20 cellular contexts compared by ENCODE assay signal in genomic region chr17:49021095-49021767, GRCh38. TPM values are rescaled to one million over a fixed set of nuclear protein-coding genes. Genes with fewer than 3 reads are reported as not detected.
DNase-seq lines count a peak whose midpoint lies in the region; ATAC-seq, FAIRE-seq and TF ChIP-seq lines count a peak whose summit lies in the region.
"Had no signal": no experiment of that assay in that cellular context is flagged by ENCODE, and none has a peak within 500 bp of the region (broad histone marks: within the 10 kb centered on the region; RNA-seq: fewer than 3 reads in every experiment).

No MANE protein-coding gene starts in this region.

- H2BK15ac ChIP-seq in neuronal stem cell (ENCODE audit: low read length): no peak overlapping the region

- CTCF ChIA-PET in endothelial cell of umbilical vein (lab: Charles Lee): interaction anchor here (1.0 to 1.5 kb wide), 4 partner anchors 9 to 68 kb away, joined by 3 to 5 read pairs (median 3); no protein-coding TSS in a partner anchor

- FAIRE-seq in endothelial cell of umbilical vein (lab: Jason Lieb, UNC): peak; percentile 48
- FAIRE-seq: HTR-8/SVneo, keratinocyte had no signal

- no TSS peak for BruUV-seq in endothelial cell of umbilical vein (replicated peaks; lab: Mats Ljungman, UMichigan)

- no peaks in the 10 kb centered on the region for H3K36me3 Mint-ChIP-seq in activated naive CD4-positive, alpha-beta T cell treated with anti-CD3 and anti-CD28 coated beads, Interleukin-2, amount 50 U/mL, for 72 hours

- H4K91ac ChIP-seq in neuronal stem cell (ENCODE audit: low read depth, low read length, poor library complexity): no peak overlapping the region

- WGBS in neuronal stem cell (ENCODE audit: extremely low coverage in 2 of 2, insufficient read length in 2 of 2, insufficient replicate concordance in 1 of 2), 2 donors: no CpG with 5 or more reads among the region's 5 CpGs

- ATAC-seq in RWPE2 (ENCODE audit: low read depth) (no peak), GM21717 (IDR thresholded peaks at IDR 0.05; ENCODE audit: unreplicated experiment) (no peak)
- ATAC-seq in activated naive CD4-positive, alpha-beta T cell treated with anti-CD3 and anti-CD28 coated beads, Interleukin-2, amount 50 U/mL, for 72 hours: no peak
- ATAC-seq: activated CD8-positive, alpha-beta T cell treated with anti-CD3 and anti-CD28 coated beads, Interleukin-2, amount 10 ng/mL, durations not matched to agents 7 days and 5 days had no signal

- no peak overlapping the region for H3K4me3 ChIP-seq in RWPE2 (ENCODE audit: severe bottlenecking)
- H3K4me3 ChIP-seq in endothelial cell of umbilical vein (replicated peaks in 1 of 3; ENCODE audit: insufficient read depth in 1 of 3, low read depth in 1 of 3, low read length in 3 of 3): no peak overlapping the region
- H3K4me3 ChIP-seq in neuronal stem cell (ENCODE audit: low read length in 2 of 2): no peak overlapping the region
- H3K4me3 ChIP-seq: thyroid gland had no signal

- no peaks in the 10 kb centered on the region for H4K20me1 ChIP-seq in endothelial cell of umbilical vein (replicated peaks; ENCODE audit: control insufficient read depth, extremely low read depth, insufficient read depth, low read length)

- H3K14ac ChIP-seq in neuronal stem cell (ENCODE audit: low read length): no peak overlapping the region

- no peaks in the 10 kb centered on the region for H3K9me3 ChIP-seq in ES-I3 (ENCODE audit: control insufficient read depth, insufficient read depth, low read length)
- no peaks in the 10 kb centered on the region for H3K9me3 ChIP-seq in RWPE2 (ENCODE audit: severe bottlenecking)
- no peaks in the 10 kb centered on the region for H3K9me3 ChIP-seq in endothelial cell of umbilical vein (replicated peaks; ENCODE audit: control insufficient read depth, insufficient read depth, low read length)
- no peaks in the 10 kb centered on the region for H3K9me3 ChIP-seq in neuronal stem cell (replicated peaks in 1 of 2; ENCODE audit: control insufficient read depth in 2 of 2, insufficient read depth in 1 of 2, low read depth in 1 of 2, low read length in 2 of 2)
- H3K9me3 ChIP-seq: thyroid gland had no signal

- TF ChIP-seq POLR2A in endothelial cell of umbilical vein (IDR thresholded peaks at IDR 0.05; ENCODE audit: low read depth, low read length): no peak

- H3K23ac ChIP-seq in neuronal stem cell (ENCODE audit: low read depth, low read length, poor library complexity): no peak overlapping the region

- H3K27ac Mint-ChIP-seq in activated naive CD4-positive, alpha-beta T cell treated with anti-CD3 and anti-CD28 coated beads, Interleukin-2, amount 50 U/mL, for 72 hours: no peak overlapping the region
- H3K27ac Mint-ChIP-seq: activated CD8-positive, alpha-beta T cell treated with anti-CD3 and anti-CD28 coated beads, Interleukin-2, amount 10 ng/mL, durations not matched to agents 7 days and 5 days had no signal

- DNase-seq in RWPE2 (ENCODE audit: low spot score) (no peak), endothelial cell of umbilical vein (ENCODE audit: low read depth, low spot score) (peak; percentile 13), neuronal stem cell (ENCODE audit: low spot score) (no peak), cerebellar nuclear complex (lab: John Stamatoyannopoulos, UW) (no peak), NCI-H1930 (lab: John Stamatoyannopoulos, UW) (no peak)
- DNase-seq in activated naive CD4-positive, alpha-beta T cell treated with anti-CD3 and anti-CD28 coated beads, Interleukin-2, amount 50 U/mL, for 72 hours (ENCODE audit: low spot score in 2 of 2): no peak
- DNase-seq: activated CD8-positive, alpha-beta T cell treated with anti-CD3 and anti-CD28 coated beads, Interleukin-2, amount 10 ng/mL, durations not matched to agents 7 days and 5 days; DMS53; effector CD8-positive, alpha-beta T cell; foreskin melanocyte; NCI-H82; SHP77 treated with DMSO at 0.1 percent for 48 hours; stimulated activated CD8-positive, alpha-beta memory T cell treated with anti-CD3 and anti-CD28 coated beads, Interleukin-4, amount 100 ng/mL, for 48 hours; thyroid gland had no signal

- no peak overlapping the region for H3K4ac ChIP-seq in neuronal stem cell (ENCODE audit: low read length)

- H3K18ac ChIP-seq in neuronal stem cell (ENCODE audit: low read length): peak overlapping the region; percentile 39

- H2BK5ac ChIP-seq in neuronal stem cell (ENCODE audit: low read length): no peak overlapping the region

- dilution Hi-C loops in endothelial cell of umbilical vein (cut with MboI; ENCODE audit: extremely low pct_ligation_motif_present, low sequenced_read_pairs): no loop called here

- H2AFZ ChIP-seq in endothelial cell of umbilical vein (ENCODE audit: low read depth, low read length) (no peak overlapping the region), neuronal stem cell (ENCODE audit: low read length) (no peak overlapping the region)

- H3K36me3 ChIP-seq in ES-I3 (ENCODE audit: insufficient read depth, low read length): peaks cover 11% of the 10 kb centered on the region; the same call in 1 of the 2 replicates
- H3K36me3 ChIP-seq in RWPE2 (ENCODE audit: low read depth): no peaks in the 10 kb centered on the region
- peaks cover 0 to 2% of the 10 kb centered on the region in 2 experiments for H3K36me3 ChIP-seq in endothelial cell of umbilical vein (ENCODE audit: control insufficient read depth in 2 of 2, extremely low read depth in 1 of 2, insufficient read depth in 2 of 2, low read length in 2 of 2)
- peaks cover 10 to 83% of the 10 kb centered on the region in 2 donors for H3K36me3 ChIP-seq in neuronal stem cell (replicated peaks in 1 of 2; ENCODE audit: control insufficient read depth in 2 of 2, insufficient read depth in 2 of 2, low read length in 2 of 2)
- H3K36me3 ChIP-seq: thyroid gland had no signal

- H3K9ac ChIP-seq in ES-I3 (ENCODE audit: low read depth, low read length) (0 out of 2 replicates have a peak overlapping the region, but pooled peaks have one; percentile 21), endothelial cell of umbilical vein (replicated peaks; ENCODE audit: extremely low read depth, insufficient read depth, low read length) (no peak overlapping the region), neuronal stem cell (ENCODE audit: low read depth, low read length, poor library complexity) (no peak overlapping the region)

- H3K9me3 Mint-ChIP-seq in activated naive CD4-positive, alpha-beta T cell treated with anti-CD3 and anti-CD28 coated beads, Interleukin-2, amount 50 U/mL, for 72 hours: no peaks in the 10 kb centered on the region

- no peak for TF ChIP-seq CTCF in RWPE2 (IDR thresholded peaks at IDR 0.05; ENCODE audit: poor library complexity, severe bottlenecking)
- no peak for TF ChIP-seq CTCF in endothelial cell of umbilical vein (IDR thresholded peaks at IDR 0.05; ENCODE audit: extremely low read depth in 1 of 2, insufficient read depth in 1 of 2, low read depth in 1 of 2, low read length in 2 of 2)

- H3K79me2 ChIP-seq in endothelial cell of umbilical vein (ENCODE audit: control insufficient read depth, insufficient read depth, low read length): peaks cover 85% of the 10 kb centered on the region

- POLR2A ChIA-PET in endothelial cell of umbilical vein (lab: Charles Lee): interaction anchor here (1.3 kb wide), 1 partner anchor 8 kb away, joined by 5 read pairs; no protein-coding TSS in a partner anchor

- H2AK5ac ChIP-seq in neuronal stem cell (ENCODE audit: low read depth, low read length): no peak overlapping the region

- intact Hi-C loops in endothelial cell of umbilical vein (cut with micrococcal nuclease): no loop called here

- H3K4me1 ChIP-seq in ES-I3 (ENCODE audit: insufficient read depth, low read length) (peaks cover 60% of the 10 kb centered on the region), RWPE2 (ENCODE audit: insufficient read depth, poor library complexity, severe bottlenecking) (peaks cover 23% of the 10 kb centered on the region), endothelial cell of umbilical vein (ENCODE audit: control insufficient read depth, extremely low read depth, insufficient read depth, low read length) (peaks cover 37% of the 10 kb centered on the region), neuronal stem cell (ENCODE audit: control insufficient read depth in 2 of 2, insufficient read depth in 1 of 2, low read depth in 1 of 2, low read length in 2 of 2) (peaks cover 26 to 39% of the 10 kb centered on the region in 2 donors)

- H3K79me1 ChIP-seq in neuronal stem cell (ENCODE audit: low read depth, low read length): peaks cover 3% of the 10 kb centered on the region

- H3K27ac ChIP-seq in RWPE2 (ENCODE audit: poor library complexity, severe bottlenecking) (peak overlapping the region; percentile 48), endothelial cell of umbilical vein (ENCODE audit: insufficient read depth, low read depth, low read length) (peak overlapping the region; percentile 87), neuronal stem cell (replicated peaks; ENCODE audit: low read length) (peak overlapping the region; percentile 93)
- H3K27ac ChIP-seq: thyroid gland had no signal

- no peak overlapping the region for H2BK120ac ChIP-seq in neuronal stem cell (ENCODE audit: low read depth, low read length)

- H3K27me3 ChIP-seq in RWPE2 (ENCODE audit: insufficient read depth, poor library complexity, severe bottlenecking) (peaks cover 2% of the 10 kb centered on the region), endothelial cell of umbilical vein (ENCODE audit: control insufficient read depth in 2 of 2, insufficient read depth in 2 of 2, low read length in 2 of 2) (no peaks in the 10 kb centered on the region), neuronal stem cell (ENCODE audit: control insufficient read depth in 3 of 3, insufficient read depth in 3 of 3, low read depth in 1 of 3, low read length in 3 of 3) (no peaks in the 10 kb centered on the region)
- H3K27me3 ChIP-seq: thyroid gland had no signal

- H2BK12ac ChIP-seq in neuronal stem cell (ENCODE audit: low read length): no peak overlapping the region

- H3K4me2 ChIP-seq in endothelial cell of umbilical vein (ENCODE audit: insufficient read depth, low read length) (no peak overlapping the region), neuronal stem cell (ENCODE audit: insufficient read depth, low read length, poor library complexity, severe bottlenecking) (no peak overlapping the region)

- no peaks in the 10 kb centered on the region for H3K9me1 ChIP-seq in endothelial cell of umbilical vein (replicated peaks; ENCODE audit: control insufficient read depth, extremely low read depth, insufficient read depth, low read length)

- H4K8ac ChIP-seq in neuronal stem cell (ENCODE audit: low read depth, low read length): no peak overlapping the region

RNA-seq across cellular contexts. Expression of gene IGF2BP1, which starts 24.0 kb away (rescaled TPM):
- 91.7 and 99.5 TPM in 2 replicates for total RNA-seq in endothelial cell of umbilical vein
- 8.6 and 9.5 TPM in 2 replicates for polyA plus RNA-seq in endothelial cell of umbilical vein
- polyA plus RNA-seq in endothelial cell of umbilical vein (2011; cell fraction: cytosol; rRNA removed): 14.9 and 17.4 TPM in 2 replicates
- polyA plus RNA-seq in endothelial cell of umbilical vein (2011; cell fraction: nucleus; rRNA removed): 44.6 and 46.9 TPM in 2 replicates
- polyA plus RNA-seq in endothelial cell of umbilical vein (2012): 22.5 and 26.3 TPM in 2 replicates
- 18.7 and 24.3 TPM in 2 replicates for polyA minus RNA-seq in endothelial cell of umbilical vein
- 13.1 TPM for polyA minus RNA-seq in endothelial cell of umbilical vein (2011; cell fraction: cytosol; rRNA and poly(A)+ RNA removed)
- 25.2 and 30.8 TPM in 2 replicates for polyA minus RNA-seq in endothelial cell of umbilical vein (2011; cell fraction: nucleus; rRNA and poly(A)+ RNA removed)
- polyA plus RNA-seq in neuronal stem cell (2013, experiment 1 of 2): 77.2 TPM
- polyA plus RNA-seq in neuronal stem cell (2013, experiment 2 of 2): 84.4 TPM
- under 1 TPM in 1 of 2 donors, not detected in 1; 0.49 TPM for total RNA-seq in activated naive CD4-positive, alpha-beta T cell treated with anti-CD3 and anti-CD28 coated beads, Interleukin-2, amount 50 U/mL, for 72 hours
- total RNA-seq: activated CD8-positive, alpha-beta T cell treated with anti-CD3 and anti-CD28 coated beads, Interleukin-2, amount 10 ng/mL, durations not matched to agents 7 days and 5 days had no signal
- polyA plus RNA-seq: keratinocyte had no signal

RNA-seq across cellular contexts. Expression of gene GIP, which starts 52.8 kb away (rescaled TPM):
- total RNA-seq in endothelial cell of umbilical vein: not detected in 2 replicates
- polyA plus RNA-seq in endothelial cell of umbilical vein: not detected in 2 replicates
- not detected in 2 replicates for polyA plus RNA-seq in endothelial cell of umbilical vein (2011; cell fraction: cytosol; rRNA removed)
- not detected in 2 replicates for polyA plus RNA-seq in endothelial cell of umbilical vein (2011; cell fraction: nucleus; rRNA removed)
- not detected in 2 replicates for polyA plus RNA-seq in endothelial cell of umbilical vein (2012)
- polyA minus RNA-seq in endothelial cell of umbilical vein: not detected in 2 replicates
- polyA minus RNA-seq in endothelial cell of umbilical vein (2011; cell fraction: cytosol; rRNA and poly(A)+ RNA removed): not detected
- polyA minus RNA-seq in endothelial cell of umbilical vein (2011; cell fraction: nucleus; rRNA and poly(A)+ RNA removed): not detected in 2 replicates
- 0.08 TPM for polyA plus RNA-seq in neuronal stem cell (2013, experiment 1 of 2)
- 0.11 TPM for polyA plus RNA-seq in neuronal stem cell (2013, experiment 2 of 2)
- not detected for total RNA-seq in activated naive CD4-positive, alpha-beta T cell treated with anti-CD3 and anti-CD28 coated beads, Interleukin-2, amount 50 U/mL, for 72 hours
- total RNA-seq: activated CD8-positive, alpha-beta T cell treated with anti-CD3 and anti-CD28 coated beads, Interleukin-2, amount 10 ng/mL, durations not matched to agents 7 days and 5 days; mucosa of gallbladder; pulmonary artery endothelial cell; thyroid gland had no signal
- polyA plus RNA-seq: keratinocyte had no signal

Comparison
In these comparisons a context has a peak if more than half of its experiments do, and no peak if none do; other contexts are left out.
1. RNA of gene IGF2BP1, which starts 24.0 kb away (total RNA-seq): 91.7 to 99.5 TPM in endothelial cell of umbilical vein; 0.49 TPM in activated naive CD4-positive, alpha-beta T cell treated with anti-CD3 and anti-CD28 coated beads, Interleukin-2, amount 50 U/mL, for 72 hours; every median in the first group is over 10 times any median in the second.
2. Peak in every context shown above with its lines, with median percentiles within 50 percentile points of each other: H3K27ac ChIP-seq.